9 cellular contexts compared by ENCODE assay signal in the genomic region with DNA sequence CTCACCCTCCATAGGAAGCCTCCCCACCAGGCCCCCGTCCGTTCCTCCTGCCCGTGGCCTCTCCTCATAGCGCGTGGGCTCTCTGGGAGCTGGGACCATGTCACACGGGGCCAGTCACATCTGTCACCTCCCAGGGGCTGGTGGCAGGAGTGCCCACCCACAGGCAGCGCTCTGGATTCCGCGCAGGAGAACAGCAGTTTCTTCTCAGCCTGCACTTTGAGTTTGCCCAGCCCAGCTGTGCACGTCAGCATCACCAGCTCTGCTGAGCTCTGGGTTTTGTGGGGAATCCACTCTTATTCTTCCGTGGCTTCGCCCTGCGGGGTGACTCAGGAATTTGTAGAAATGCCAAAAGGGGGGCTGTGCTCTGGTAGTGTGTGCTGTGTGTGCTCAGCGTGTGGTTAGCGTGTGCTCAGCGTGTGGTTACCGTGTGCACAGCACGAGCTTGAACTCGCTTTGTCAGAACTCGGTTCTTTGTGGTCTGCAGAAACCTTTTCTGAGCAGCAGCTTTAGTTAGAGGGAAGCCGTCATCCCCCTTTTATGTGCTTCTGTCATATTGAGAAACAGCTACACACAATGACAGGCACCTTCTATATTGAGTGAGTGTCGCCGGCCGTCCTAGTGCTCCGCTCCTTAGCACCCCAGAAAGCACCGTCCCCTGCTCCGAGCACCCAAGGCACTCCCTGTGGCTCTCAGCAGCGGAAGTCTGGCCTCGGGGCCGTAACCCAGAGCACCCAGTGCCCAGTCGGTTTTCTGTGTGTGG. TPM values are rescaled to one million over a fixed set of nuclear protein-coding genes. Genes with fewer than 3 reads are reported as not detected.
DNase-seq lines count a peak whose midpoint lies in the region; ATAC-seq, FAIRE-seq and TF ChIP-seq lines count a peak whose summit lies in the region.
"Had no signal": no experiment of that assay in that cellular context is flagged by ENCODE, and none has a peak within 500 bp of the region (broad histone marks: within the 10 kb centered on the region; RNA-seq: fewer than 3 reads in every experiment).

No MANE protein-coding gene starts in this region.

- in situ Hi-C loops in GM12878 (cut with MboI), result no loop called here

- intact Hi-C loops in GM12878 (cut with micrococcal nuclease; ENCODE audit: unreplicated experiment), result loop anchor here (2.0 to 5.0 kb wide), 2 partner anchors 65 to 128 kb away; no protein-coding TSS in a partner anchor

- no peak for TF ChIP-seq POLR2A in GM12878 (IDR thresholded peaks at IDR 0.05; ENCODE audit: low read depth, low read length)

- no peaks in the 10 kb centered on the region for H4K20me1 ChIP-seq in GM12878 (ENCODE audit: control insufficient read depth, insufficient read depth)

- ATAC-seq in GM12878, result peak; percentile 58
- ATAC-seq in HG02610 (IDR thresholded peaks at IDR 0.05; ENCODE audit: unreplicated experiment), result no peak
- no peak for ATAC-seq in GM21786 (IDR thresholded peaks at IDR 0.05; ENCODE audit: unreplicated experiment)
- ATAC-seq in HG02970 (IDR thresholded peaks at IDR 0.05; ENCODE audit: low FRiP score, unreplicated experiment), result no peak
- ATAC-seq in HG02588 (IDR thresholded peaks at IDR 0.05; ENCODE audit: unreplicated experiment), result no peak

- peak overlapping the region; percentile 80 for H3K27ac ChIP-seq in GM12878 (ENCODE audit: control insufficient read depth, insufficient read depth)

- SMC1A ChIA-PET in GM12878 (lab: Charles Lee; ENCODE audit: uncharacterized antibody, unreplicated experiment), result interaction anchor here (0.6 to 2.5 kb wide), 10 partner anchors 8 to 649 kb away, joined by 3 to 10 read pairs (median 6); no protein-coding TSS in a partner anchor

- CTCF ChIA-PET in GM12878 (lab: Yijun Ruan, JAX), result interaction anchor here (0.8 to 1.5 kb wide), 5 partner anchors 16 to 351 kb away, joined by 3 to 4 read pairs (median 3); no protein-coding TSS in a partner anchor

- H3K27me3 ChIP-seq in GM12878 (replicated peaks in 1 of 2; ENCODE audit: control insufficient read depth in 2 of 2, insufficient read depth in 2 of 2, low read length in 1 of 2), result no peaks in the 10 kb centered on the region

- peak overlapping the region; percentile 55 for H3K9ac ChIP-seq in GM12878 (ENCODE audit: control insufficient read depth, insufficient read depth, low read length)

- no peak for TF ChIP-seq EP300 in GM12878 (IDR thresholded peaks at IDR 0.05; ENCODE audit: borderline replicate concordance in 1 of 2, control insufficient read depth in 1 of 2, low read depth in 2 of 2, low read length in 2 of 2)

- TF ChIP-seq RAD21 in GM12878 (IDR thresholded peaks at IDR 0.05; ENCODE audit: insufficient read depth, low read depth, low read length), result 0 out of 2 replicates have a peak, but pooled peaks have one; percentile 1

- BruUV-seq in GM12878 (replicated peaks; lab: Mats Ljungman, UMichigan), result no TSS peak

- WGBS in GM12878 (ENCODE audit: insufficient coverage, insufficient replicate concordance, low lambda C conversion rate, missing lambda C conversion rate), result 65% methylated on average over 31 of the region's 31 CpGs

- no peaks in the 10 kb centered on the region for H3K9me3 ChIP-seq in GM12878 (replicated peaks; ENCODE audit: control insufficient read depth, insufficient read depth, low read length)

- FAIRE-seq in GM12878 (lab: Jason Lieb, UNC), result peak; percentile 62
- FAIRE-seq: colon had no signal

- no peak overlapping the region for H2AFZ ChIP-seq in GM12878 (ENCODE audit: control insufficient read depth, low read depth, low read length)

- no peak for TF ChIP-seq CTCF in GM12878 (IDR thresholded peaks at IDR 0.05 in 2 of 3, conservative IDR thresholded peaks at IDR 0.05 in 1 of 3; ENCODE audit: control insufficient read depth in 2 of 3, extremely low read depth in 1 of 3, insufficient read depth in 1 of 3, low read depth in 3 of 3, low read length in 3 of 3)

- peak overlapping the region; percentile 81 for H3K4me2 ChIP-seq in GM12878 (ENCODE audit: control insufficient read depth, insufficient read depth)

- H3K36me3 ChIP-seq in GM12878 (ENCODE audit: control insufficient read depth in 2 of 2, insufficient read depth in 2 of 2, low read length in 1 of 2), result peaks cover 0 to 10% of the 10 kb centered on the region in 2 experiments; a peak in 2 of 4 replicates

- peak overlapping the region; percentile 58 for H3K4me3 ChIP-seq in GM12878

- DNase-seq in GF-D8 (lab: John Stamatoyannopoulos, UW), result peak; percentile 62
- DNase-seq in activated CD4-positive, alpha-beta T cell treated with anti-CD3 and anti-CD28 coated beads, Interleukin-2, amount 50 U/mL, for 4 hours, result peak; percentile 20 to 25
- no peak for DNase-seq in GM12878 (ENCODE audit: low read depth, low spot score)
- DNase-seq in stimulated activated CD4-positive, alpha-beta T cell treated with anti-CD3 and anti-CD28 coated beads, Interleukin-4, amount 100 ng/mL, for 48 hours (ENCODE audit: low read depth in 2 of 2), result peak; percentile 42 to 44

- H3K4me1 ChIP-seq in GM12878 (ENCODE audit: control insufficient read depth, insufficient read depth, low read length), result peaks cover 38% of the 10 kb centered on the region

- POLR2A ChIA-PET in GM12878 (lab: Charles Lee), result interaction anchor here (0.5 to 1.7 kb wide), 5 partner anchors 8 to 120 kb away, joined by 4 to 20 read pairs (median 4); a partner anchor contains a TSS

- peaks cover 51% of the 10 kb centered on the region for H3K79me2 ChIP-seq in GM12878 (ENCODE audit: control insufficient read depth, insufficient read depth, low read length)

- RAD21 ChIA-PET in GM12878 (lab: Charles Lee; ENCODE audit: unreplicated experiment), result interaction anchor here (0.6 to 3.8 kb wide), 9 partner anchors 9 to 125 kb away, joined by 3 to 20 read pairs (median 5); a partner anchor contains a TSS

TF ChIP-seq in GM12878, 131 proteins besides CTCF, POLR2A, EP300 and RAD21 (continues in another document):
- TF ChIP-seq, protein P1, sequence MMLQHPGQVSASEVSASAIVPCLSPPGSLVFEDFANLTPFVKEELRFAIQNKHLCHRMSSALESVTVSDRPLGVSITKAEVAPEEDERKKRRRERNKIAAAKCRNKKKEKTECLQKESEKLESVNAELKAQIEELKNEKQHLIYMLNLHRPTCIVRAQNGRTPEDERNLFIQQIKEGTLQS (IDR thresholded peaks at IDR 0.05; ENCODE audit: borderline replicate concordance, extremely low read depth, low read depth, low read length), result no peak
- peak; percentile 40 for TF ChIP-seq SP1 (IDR thresholded peaks at IDR 0.05; ENCODE audit: low read depth, low read length)
- TF ChIP-seq TCF3 (IDR thresholded peaks at IDR 0.05; ENCODE audit: borderline replicate concordance, insufficient read depth, low read depth, low read length), result 0 out of 2 replicates have a peak, but pooled peaks have one; percentile 54
- TF ChIP-seq, protein P2, sequence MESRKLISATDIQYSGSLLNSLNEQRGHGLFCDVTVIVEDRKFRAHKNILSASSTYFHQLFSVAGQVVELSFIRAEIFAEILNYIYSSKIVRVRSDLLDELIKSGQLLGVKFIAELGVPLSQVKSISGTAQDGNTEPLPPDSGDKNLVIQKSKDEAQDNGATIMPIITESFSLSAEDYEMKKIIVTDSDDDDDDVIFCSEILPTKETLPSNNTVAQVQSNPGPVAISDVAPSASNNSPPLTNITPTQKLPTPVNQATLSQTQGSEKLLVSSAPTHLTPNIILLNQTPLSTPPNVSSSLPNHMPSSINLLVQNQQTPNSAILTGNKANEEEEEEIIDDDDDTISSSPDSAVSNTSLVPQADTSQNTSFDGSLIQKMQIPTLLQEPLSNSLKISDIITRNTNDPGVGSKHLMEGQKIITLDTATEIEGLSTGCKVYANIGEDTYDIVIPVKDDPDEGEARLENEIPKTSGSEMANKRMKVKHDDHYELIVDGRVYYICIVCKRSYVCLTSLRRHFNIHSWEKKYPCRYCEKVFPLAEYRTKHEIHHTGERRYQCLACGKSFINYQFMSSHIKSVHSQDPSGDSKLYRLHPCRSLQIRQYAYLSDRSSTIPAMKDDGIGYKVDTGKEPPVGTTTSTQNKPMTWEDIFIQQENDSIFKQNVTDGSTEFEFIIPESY (IDR thresholded peaks at IDR 0.05), result peak; percentile 84
- TF ChIP-seq, protein P3, sequence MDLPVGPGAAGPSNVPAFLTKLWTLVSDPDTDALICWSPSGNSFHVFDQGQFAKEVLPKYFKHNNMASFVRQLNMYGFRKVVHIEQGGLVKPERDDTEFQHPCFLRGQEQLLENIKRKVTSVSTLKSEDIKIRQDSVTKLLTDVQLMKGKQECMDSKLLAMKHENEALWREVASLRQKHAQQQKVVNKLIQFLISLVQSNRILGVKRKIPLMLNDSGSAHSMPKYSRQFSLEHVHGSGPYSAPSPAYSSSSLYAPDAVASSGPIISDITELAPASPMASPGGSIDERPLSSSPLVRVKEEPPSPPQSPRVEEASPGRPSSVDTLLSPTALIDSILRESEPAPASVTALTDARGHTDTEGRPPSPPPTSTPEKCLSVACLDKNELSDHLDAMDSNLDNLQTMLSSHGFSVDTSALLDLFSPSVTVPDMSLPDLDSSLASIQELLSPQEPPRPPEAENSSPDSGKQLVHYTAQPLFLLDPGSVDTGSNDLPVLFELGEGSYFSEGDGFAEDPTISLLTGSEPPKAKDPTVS (IDR thresholded peaks at IDR 0.05; ENCODE audit: low read depth, low read length), result no peak
- no peak; the same call in 1 of the 2 replicates for TF ChIP-seq POLR2AphosphoS2 (IDR thresholded peaks at IDR 0.05; ENCODE audit: low read depth, low read length)
- no peak for TF ChIP-seq FOXK2 (IDR thresholded peaks at IDR 0.05)
- peak; percentile 73; the same call in 1 of the 2 replicates for TF ChIP-seq TCF12 (IDR thresholded peaks at IDR 0.05; ENCODE audit: low read depth, low read length)

RNA-seq across cellular contexts. Expression of a gene that starts 3.3 kb away (rescaled TPM):
- 60.4 and 72.7 TPM in 2 replicates for total RNA-seq in GM12878 (2013; cell fraction: nucleolus; rRNA removed)
- 30.9 and 32.8 TPM in 2 replicates for total RNA-seq in GM12878 (2014; rRNA removed)
- 18.5 and 20.7 TPM in 2 replicates for total RNA-seq in GM12878 (2014; rRNA removed; fragmentation: Illumina TruSeq; extraction: Trizol)
- 36.1 and 43.8 TPM in 2 replicates for total RNA-seq in GM12878 (2021)
- 7.5 TPM for polyA plus RNA-seq in GM12878 (2011; ENCODE audit: low read depth)
- polyA plus RNA-seq in GM12878 (2011; rRNA removed), result 15.1 and 17.8 TPM in 2 replicates
- polyA plus RNA-seq in GM12878 (2011; cell fraction: cytosol; rRNA removed), result 18.1 and 23.3 TPM in 2 replicates
- 28.8 and 39.9 TPM in 2 replicates for polyA plus RNA-seq in GM12878 (2011; cell fraction: nucleus; rRNA removed)
- polyA plus RNA-seq in GM12878 (2012), result 23.9 and 24.2 TPM in 2 replicates
- 15.6 and 16.9 TPM in 2 replicates for polyA plus RNA-seq in GM12878 (2014; fragmentation: Illumina TruSeq; extraction: Trizol)
- 1 to 10 TPM; 1.0 to 3.5 TPM for polyA plus RNA-seq in GM12878 (2014; fragmentation: Nextera tagmentation; extraction: Ambion mirVana)
- polyA plus RNA-seq in GM12878 (2014; rRNA removed), result 36.8 and 39.3 TPM in 2 replicates
- polyA plus RNA-seq in GM12878 (2016; fragmentation: Nextera tagmentation; extraction: Ambion mirVana), result 10 to 100 TPM; 35.0 to 44.4 TPM
- 16.5 and 25.4 TPM in 2 replicates for polyA minus RNA-seq in GM12878 (2011; rRNA and poly(A)+ RNA removed)
- polyA minus RNA-seq in GM12878 (2011; cell fraction: cytosol; rRNA and poly(A)+ RNA removed), result 18.8 and 21.5 TPM in 2 replicates
- 13.2 and 18.4 TPM in 2 replicates for polyA minus RNA-seq in GM12878 (2011; cell fraction: nucleus; rRNA and poly(A)+ RNA removed)
